ENCODE assay signal across 16 cellular contexts in genomic region chr9:114813717-114814418, GRCh38. TPM values are rescaled to one million over a fixed set of nuclear protein-coding genes. Genes with fewer than 3 reads are reported as not detected.
"Had no signal": no experiment of that assay in that cellular context is flagged by ENCODE, and none has a peak within 500 bp of the region (broad histone marks: within the 10 kb centered on the region; RNA-seq: fewer than 3 reads in every experiment).

No MANE protein-coding gene starts in this region.

- H3K4me3 ChIP-seq: adrenal gland, body of pancreas, lung, neural progenitor cell, psoas muscle, right lobe of liver, thyroid gland had no signal

- H3K4me3 Mint-ChIP-seq: neural progenitor cell; T-helper 2 cell treated with Interferon-gamma antibody and Interleukin-4, amounts not matched to agents 5 μg/mL and 100 μg/mL, for 36 hours had no signal

- H3K9me3 ChIP-seq: adrenal gland, body of pancreas, psoas muscle, right lobe of liver, thyroid gland had no signal

- H3K9me3 Mint-ChIP-seq: neural progenitor cell had no signal

- ATAC-seq: body of pancreas, psoas muscle, right lobe of liver had no signal

- H3K36me3 Mint-ChIP-seq: neural progenitor cell had no signal

- H3K36me3 ChIP-seq: adrenal gland, neural progenitor cell, right lobe of liver, thyroid gland had no signal

- H3K27ac Mint-ChIP-seq: neural progenitor cell; T-helper 2 cell treated with Interferon-gamma antibody and Interleukin-4, amounts not matched to agents 5 μg/mL and 100 μg/mL, for 36 hours had no signal

- H3K27me3 ChIP-seq: adrenal gland, body of pancreas, neural progenitor cell, right lobe of liver, thyroid gland had no signal

- DNase-seq: activated CD4-positive, CD25-positive, alpha-beta regulatory T cell treated with anti-CD3 and anti-CD28 coated beads, Interleukin-2, amount 50 U/mL, for 72 hours; activated CD8-positive, alpha-beta memory T cell treated with anti-CD3 and anti-CD28 coated beads for 24 hours; activated effector memory CD4-positive, alpha-beta T cell treated with anti-CD3 and anti-CD28 coated beads, Interleukin-2, amount 50 U/mL, for 16 hours; body of pancreas; caudate nucleus; erythroblast; islet precursor cell; psoas muscle; right lobe of liver; stimulated activated CD4-positive, alpha-beta T cell treated with anti-CD3 and anti-CD28 coated beads, Interleukin-1b, Interleukin-23, amount 100 ng/mL, for 48 hours; thyroid gland had no signal

- H3K27ac ChIP-seq: body of pancreas, neural progenitor cell, psoas muscle, right lobe of liver, thyroid gland had no signal

RNA-seq across cellular contexts. Expression of gene TNFSF15, which starts 8.0 kb away (rescaled TPM):
- total RNA-seq: SK-MEL-5 had no signal
